Comparison of ENCODE assay signal across 12 cellular contexts in genomic region chr1:200082329-200082728, GRCh38.
"Had no signal": no experiment of that assay in that cellular context is flagged by ENCODE, and none has a peak within 500 bp of the region (broad histone marks: within the 10 kb centered on the region; RNA-seq: fewer than 3 reads in every experiment).

No MANE protein-coding gene starts in this region.

- DNase-seq: activated CD4-positive, alpha-beta T cell treated with anti-CD3 and anti-CD28 coated beads, Interleukin-2, amount 50 U/mL, for 48 hours; activated naive CD4-positive, alpha-beta T cell treated with anti-CD3 and anti-CD28 coated beads for 36 hours; foreskin melanocyte; head of caudate nucleus; left cardiac atrium; ovary; stimulated activated CD4-positive, alpha-beta T cell treated with anti-CD3 and anti-CD28 coated beads, Interleukin-1b, Interleukin-23, amount 100 ng/mL, for 48 hours; stimulated activated naive CD8-positive, alpha-beta T cell treated with anti-CD3 and anti-CD28 coated beads, Interleukin-15, amount 100 ng/mL, for 72 hours had no signal

- H3K4me3 ChIP-seq: lung, ovary had no signal

- ATAC-seq: activated CD4-positive, CD25-positive, alpha-beta regulatory T cell treated with anti-CD3 and anti-CD28 coated beads, Interleukin-2, amount 50 U/mL, for 24 hours; esophagus mucosa; left cardiac atrium; sciatic nerve; stimulated activated naive CD8-positive, alpha-beta T cell treated with anti-CD3 and anti-CD28 coated beads, Interleukin-15, amount 100 ng/mL, for 72 hours had no signal

- H3K27ac ChIP-seq: ovary had no signal
